In genomic region chr3:12516873-12517272, GRCh38 we compare ENCODE assay signal across 12 cellular contexts. TPM values are rescaled to one million over a fixed set of nuclear protein-coding genes. Genes with fewer than 3 reads are reported as not detected.
"Had no signal": no experiment of that assay in that cellular context is flagged by ENCODE, and none has a peak within 500 bp of the region (broad histone marks: within the 10 kb centered on the region; RNA-seq: fewer than 3 reads in every experiment).

No MANE protein-coding gene starts in this region.

- H3K27ac ChIP-seq: GM23248, HL-60 had no signal

- H2AFZ ChIP-seq: GM23248 had no signal

- ATAC-seq: HCT116, HepG2 had no signal

- H3K4me1 ChIP-seq: HAP-1 had no signal

- H3K9ac ChIP-seq: GM23248 had no signal

- H3K9me3 ChIP-seq: HAP-1 had no signal

- DNase-seq: GM23248, GOT3, H7, HFFc6, KBM-7 had no signal

- H3K4me3 ChIP-seq: GM23248, HAP-1 had no signal

RNA-seq across cellular contexts. Expression of gene MKRN2OS, which starts 28.4 kb away (rescaled TPM):
- total RNA-seq: GM23248, H4, H7, HepG2, HFFc6, HT1080 had no signal
- polyA plus RNA-seq: GM23248, HepG2, IgD-negative memory B cell had no signal
